ENCODE assay signal across 2 cellular contexts in genomic region chr1:55425310-55425930, GRCh38.
TF ChIP-seq lines count a peak whose summit lies in the region.

No MANE protein-coding gene starts in this region.

TF ChIP-seq in GM23338, 12 proteins besides CTCF, POLR2A, EP300 and RAD21:
- no peak for TF ChIP-seq CREB1 (CRISPR knock-in tag; IDR thresholded peaks at IDR 0.05; ENCODE audit: low read depth)
- TF ChIP-seq, protein P1, sequence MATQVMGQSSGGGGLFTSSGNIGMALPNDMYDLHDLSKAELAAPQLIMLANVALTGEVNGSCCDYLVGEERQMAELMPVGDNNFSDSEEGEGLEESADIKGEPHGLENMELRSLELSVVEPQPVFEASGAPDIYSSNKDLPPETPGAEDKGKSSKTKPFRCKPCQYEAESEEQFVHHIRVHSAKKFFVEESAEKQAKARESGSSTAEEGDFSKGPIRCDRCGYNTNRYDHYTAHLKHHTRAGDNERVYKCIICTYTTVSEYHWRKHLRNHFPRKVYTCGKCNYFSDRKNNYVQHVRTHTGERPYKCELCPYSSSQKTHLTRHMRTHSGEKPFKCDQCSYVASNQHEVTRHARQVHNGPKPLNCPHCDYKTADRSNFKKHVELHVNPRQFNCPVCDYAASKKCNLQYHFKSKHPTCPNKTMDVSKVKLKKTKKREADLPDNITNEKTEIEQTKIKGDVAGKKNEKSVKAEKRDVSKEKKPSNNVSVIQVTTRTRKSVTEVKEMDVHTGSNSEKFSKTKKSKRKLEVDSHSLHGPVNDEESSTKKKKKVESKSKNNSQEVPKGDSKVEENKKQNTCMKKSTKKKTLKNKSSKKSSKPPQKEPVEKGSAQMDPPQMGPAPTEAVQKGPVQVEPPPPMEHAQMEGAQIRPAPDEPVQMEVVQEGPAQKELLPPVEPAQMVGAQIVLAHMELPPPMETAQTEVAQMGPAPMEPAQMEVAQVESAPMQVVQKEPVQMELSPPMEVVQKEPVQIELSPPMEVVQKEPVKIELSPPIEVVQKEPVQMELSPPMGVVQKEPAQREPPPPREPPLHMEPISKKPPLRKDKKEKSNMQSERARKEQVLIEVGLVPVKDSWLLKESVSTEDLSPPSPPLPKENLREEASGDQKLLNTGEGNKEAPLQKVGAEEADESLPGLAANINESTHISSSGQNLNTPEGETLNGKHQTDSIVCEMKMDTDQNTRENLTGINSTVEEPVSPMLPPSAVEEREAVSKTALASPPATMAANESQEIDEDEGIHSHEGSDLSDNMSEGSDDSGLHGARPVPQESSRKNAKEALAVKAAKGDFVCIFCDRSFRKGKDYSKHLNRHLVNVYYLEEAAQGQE (IDR thresholded peaks at IDR 0.05; ENCODE audit: unreplicated experiment), result no peak
- no peak for TF ChIP-seq EZH2 (IDR thresholded peaks at IDR 0.05; ENCODE audit: low read depth, unreplicated experiment)
- no peak for TF ChIP-seq NANOG (IDR thresholded peaks at IDR 0.05; ENCODE audit: borderline replicate concordance)
- no peak for TF ChIP-seq EZH2phosphoT487 (IDR thresholded peaks at IDR 0.05; ENCODE audit: unreplicated experiment)
- TF ChIP-seq STAT1 (IDR thresholded peaks at IDR 0.05; ENCODE audit: unreplicated experiment), result no peak
- TF ChIP-seq, protein P2, sequence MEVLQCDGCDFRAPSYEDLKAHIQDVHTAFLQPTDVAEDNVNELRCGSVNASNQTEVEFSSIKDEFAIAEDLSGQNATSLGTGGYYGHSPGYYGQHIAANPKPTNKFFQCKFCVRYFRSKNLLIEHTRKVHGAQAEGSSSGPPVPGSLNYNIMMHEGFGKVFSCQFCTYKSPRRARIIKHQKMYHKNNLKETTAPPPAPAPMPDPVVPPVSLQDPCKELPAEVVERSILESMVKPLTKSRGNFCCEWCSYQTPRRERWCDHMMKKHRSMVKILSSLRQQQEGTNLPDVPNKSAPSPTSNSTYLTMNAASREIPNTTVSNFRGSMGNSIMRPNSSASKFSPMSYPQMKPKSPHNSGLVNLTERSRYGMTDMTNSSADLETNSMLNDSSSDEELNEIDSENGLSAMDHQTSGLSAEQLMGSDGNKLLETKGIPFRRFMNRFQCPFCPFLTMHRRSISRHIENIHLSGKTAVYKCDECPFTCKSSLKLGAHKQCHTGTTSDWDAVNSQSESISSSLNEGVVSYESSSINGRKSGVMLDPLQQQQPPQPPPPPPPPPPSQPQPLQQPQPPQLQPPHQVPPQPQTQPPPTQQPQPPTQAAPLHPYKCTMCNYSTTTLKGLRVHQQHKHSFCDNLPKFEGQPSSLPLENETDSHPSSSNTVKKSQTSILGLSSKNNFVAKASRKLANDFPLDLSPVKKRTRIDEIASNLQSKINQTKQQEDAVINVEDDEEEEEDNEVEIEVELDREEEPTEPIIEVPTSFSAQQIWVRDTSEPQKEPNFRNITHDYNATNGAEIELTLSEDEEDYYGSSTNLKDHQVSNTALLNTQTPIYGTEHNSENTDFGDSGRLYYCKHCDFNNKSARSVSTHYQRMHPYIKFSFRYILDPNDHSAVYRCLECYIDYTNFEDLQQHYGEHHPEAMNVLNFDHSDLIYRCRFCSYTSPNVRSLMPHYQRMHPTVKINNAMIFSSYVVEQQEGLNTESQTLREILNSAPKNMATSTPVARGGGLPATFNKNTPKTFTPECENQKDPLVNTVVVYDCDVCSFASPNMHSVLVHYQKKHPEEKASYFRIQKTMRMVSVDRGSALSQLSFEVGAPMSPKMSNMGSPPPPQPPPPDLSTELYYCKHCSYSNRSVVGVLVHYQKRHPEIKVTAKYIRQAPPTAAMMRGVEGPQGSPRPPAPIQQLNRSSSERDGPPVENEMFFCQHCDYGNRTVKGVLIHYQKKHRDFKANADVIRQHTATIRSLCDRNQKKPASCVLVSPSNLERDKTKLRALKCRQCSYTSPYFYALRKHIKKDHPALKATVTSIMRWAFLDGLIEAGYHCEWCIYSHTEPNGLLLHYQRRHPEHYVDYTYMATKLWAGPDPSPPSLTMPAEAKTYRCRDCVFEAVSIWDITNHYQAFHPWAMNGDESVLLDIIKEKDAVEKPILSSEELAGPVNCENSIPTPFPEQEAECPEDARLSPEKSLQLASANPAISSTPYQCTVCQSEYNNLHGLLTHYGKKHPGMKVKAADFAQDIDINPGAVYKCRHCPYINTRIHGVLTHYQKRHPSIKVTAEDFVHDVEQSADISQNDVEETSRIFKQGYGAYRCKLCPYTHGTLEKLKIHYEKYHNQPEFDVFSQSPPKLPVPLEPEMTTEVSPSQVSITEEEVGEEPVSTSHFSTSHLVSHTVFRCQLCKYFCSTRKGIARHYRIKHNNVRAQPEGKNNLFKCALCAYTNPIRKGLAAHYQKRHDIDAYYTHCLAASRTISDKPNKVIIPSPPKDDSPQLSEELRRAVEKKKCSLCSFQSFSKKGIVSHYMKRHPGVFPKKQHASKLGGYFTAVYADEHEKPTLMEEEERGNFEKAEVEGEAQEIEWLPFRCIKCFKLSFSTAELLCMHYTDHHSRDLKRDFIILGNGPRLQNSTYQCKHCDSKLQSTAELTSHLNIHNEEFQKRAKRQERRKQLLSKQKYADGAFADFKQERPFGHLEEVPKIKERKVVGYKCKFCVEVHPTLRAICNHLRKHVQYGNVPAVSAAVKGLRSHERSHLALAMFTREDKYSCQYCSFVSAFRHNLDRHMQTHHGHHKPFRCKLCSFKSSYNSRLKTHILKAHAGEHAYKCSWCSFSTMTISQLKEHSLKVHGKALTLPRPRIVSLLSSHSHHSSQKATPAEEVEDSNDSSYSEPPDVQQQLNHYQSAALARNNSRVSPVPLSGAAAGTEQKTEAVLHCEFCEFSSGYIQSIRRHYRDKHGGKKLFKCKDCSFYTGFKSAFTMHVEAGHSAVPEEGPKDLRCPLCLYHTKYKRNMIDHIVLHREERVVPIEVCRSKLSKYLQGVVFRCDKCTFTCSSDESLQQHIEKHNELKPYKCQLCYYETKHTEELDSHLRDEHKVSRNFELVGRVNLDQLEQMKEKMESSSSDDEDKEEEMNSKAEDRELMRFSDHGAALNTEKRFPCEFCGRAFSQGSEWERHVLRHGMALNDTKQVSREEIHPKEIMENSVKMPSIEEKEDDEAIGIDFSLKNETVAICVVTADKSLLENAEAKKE (CRISPR knock-in tag; IDR thresholded peaks at IDR 0.05), result no peak
- no peak for TF ChIP-seq ZNF114 (CRISPR knock-in tag; IDR thresholded peaks at IDR 0.05)
- TF ChIP-seq POLR2AphosphoS5 (IDR thresholded peaks at IDR 0.05; ENCODE audit: low read depth), result no peak

TF ChIP-seq in IMR-90, 13 proteins besides CTCF, POLR2A, EP300 and RAD21:
- no peak for TF ChIP-seq RFX5 (IDR thresholded peaks at IDR 0.05; ENCODE audit: low read depth, low read length)
- no peak for TF ChIP-seq RCOR1 (IDR thresholded peaks at IDR 0.05; ENCODE audit: insufficient replicate concordance, low read length)
- no peak for TF ChIP-seq CHD1 (IDR thresholded peaks at IDR 0.05; ENCODE audit: low read depth, low read length)
- no peak for TF ChIP-seq MAZ (IDR thresholded peaks at IDR 0.05; ENCODE audit: borderline replicate concordance, low read depth, low read length)
- TF ChIP-seq FOS (IDR thresholded peaks at IDR 0.05; ENCODE audit: low read depth, low read length), result no peak
- no peak for TF ChIP-seq CEBPB (IDR thresholded peaks at IDR 0.05; ENCODE audit: low read depth, low read length)
- no peak for TF ChIP-seq NFE2L2 (IDR thresholded peaks at IDR 0.05; ENCODE audit: low read depth, low read length)
- TF ChIP-seq SMC3 (IDR thresholded peaks at IDR 0.05; ENCODE audit: low read depth, low read length), result no peak
- TF ChIP-seq BHLHE40 (IDR thresholded peaks at IDR 0.05; ENCODE audit: low read depth, low read length), result no peak
- no peak for TF ChIP-seq MAFK (IDR thresholded peaks at IDR 0.05; ENCODE audit: low read depth, low read length)
- TF ChIP-seq, protein P3, sequence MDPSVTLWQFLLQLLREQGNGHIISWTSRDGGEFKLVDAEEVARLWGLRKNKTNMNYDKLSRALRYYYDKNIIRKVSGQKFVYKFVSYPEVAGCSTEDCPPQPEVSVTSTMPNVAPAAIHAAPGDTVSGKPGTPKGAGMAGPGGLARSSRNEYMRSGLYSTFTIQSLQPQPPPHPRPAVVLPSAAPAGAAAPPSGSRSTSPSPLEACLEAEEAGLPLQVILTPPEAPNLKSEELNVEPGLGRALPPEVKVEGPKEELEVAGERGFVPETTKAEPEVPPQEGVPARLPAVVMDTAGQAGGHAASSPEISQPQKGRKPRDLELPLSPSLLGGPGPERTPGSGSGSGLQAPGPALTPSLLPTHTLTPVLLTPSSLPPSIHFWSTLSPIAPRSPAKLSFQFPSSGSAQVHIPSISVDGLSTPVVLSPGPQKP (IDR thresholded peaks at IDR 0.05; ENCODE audit: borderline replicate concordance, low read depth, low read length), result no peak
- no peak for TF ChIP-seq MXI1 (IDR thresholded peaks at IDR 0.05; ENCODE audit: borderline replicate concordance, low read depth, low read length)
- TF ChIP-seq USF2 (IDR thresholded peaks at IDR 0.05; ENCODE audit: low read depth, low read length), result no peak
